In the genomic region with DNA sequence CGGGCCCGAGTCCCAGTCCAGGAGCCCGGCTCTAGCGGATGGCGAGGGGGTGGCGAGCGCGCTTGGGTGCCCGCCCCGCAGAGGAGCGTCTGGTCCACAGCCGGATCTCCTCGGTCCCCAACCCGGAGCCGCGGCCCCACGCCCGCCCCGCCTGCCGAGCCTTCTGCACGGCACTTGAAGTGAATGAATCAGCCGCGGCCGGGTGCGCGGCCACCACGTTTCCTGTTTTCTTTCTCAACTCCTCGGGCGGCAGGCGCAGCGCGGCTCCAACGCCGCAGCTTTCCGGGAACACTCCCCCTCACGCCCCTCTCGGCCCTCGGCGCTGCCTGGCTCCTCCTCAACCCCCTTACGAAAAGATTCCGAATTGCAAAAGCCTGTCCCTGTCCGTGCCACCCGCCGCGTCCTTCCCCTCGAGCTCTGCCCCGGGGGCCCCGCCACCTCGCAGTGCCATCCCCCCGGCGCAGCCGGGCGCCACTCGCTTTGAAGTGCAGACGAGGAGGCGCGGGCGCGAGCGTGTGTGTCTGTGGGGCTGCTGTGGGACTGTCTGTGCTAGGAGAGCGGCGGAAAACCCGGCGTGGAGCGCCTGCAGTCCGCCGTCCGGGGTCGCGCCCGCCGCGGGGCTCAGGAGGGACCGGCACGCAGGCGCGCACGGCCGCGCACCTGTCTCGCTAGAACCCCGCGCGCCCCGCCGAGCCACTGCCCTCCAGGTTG, we compare ENCODE assay signal across 8 cellular contexts.
DNase-seq lines count a peak whose midpoint lies in the region; ATAC-seq and TF ChIP-seq lines count a peak whose summit lies in the region.

No MANE protein-coding gene starts in this region.

- peaks cover 39% of the 10 kb centered on the region for H3K4me1 ChIP-seq in mammary epithelial cell (ENCODE audit: insufficient read depth, low read length)

- H3K36me3 ChIP-seq in KOPT-K1 (ENCODE audit: insufficient read depth, low read length), result no peaks in the 10 kb centered on the region
- no peaks in the 10 kb centered on the region for H3K36me3 ChIP-seq in mammary epithelial cell (ENCODE audit: insufficient read depth, low read length)

- H3K9ac ChIP-seq in mammary epithelial cell (ENCODE audit: insufficient read depth, low read length), result no peak overlapping the region

- peak overlapping the region; percentile 58 to 80 (median 58) for H3K4me3 ChIP-seq in mammary epithelial cell (replicated peaks in 1 of 3; ENCODE audit: insufficient read depth in 1 of 3, low read depth in 2 of 3, low read length in 3 of 3)

- dilution Hi-C loops in mammary epithelial cell (cut with HindIII; ENCODE audit: low sequenced_read_pairs), result no loop called here

- peak; percentile 68 for ATAC-seq in GM21723 (IDR thresholded peaks at IDR 0.05; ENCODE audit: unreplicated experiment)
- ATAC-seq in WTC11, result peak; percentile 78

- H3K36me3 Mint-ChIP-seq in WTC11, result no peaks in the 10 kb centered on the region

- CTCF ChIA-PET in WTC11 (lab: Charles Lee) (interaction anchor here (0.6 to 1.8 kb wide), 4 partner anchors 134 to 761 kb away, joined by 3 to 6 read pairs (median 4); no protein-coding TSS in a partner anchor), mammary epithelial cell (lab: Charles Lee; ENCODE audit: low non-redundant PET) (no interaction called here)

- peak overlapping the region; percentile 97 for H3K4me2 ChIP-seq in mammary epithelial cell (ENCODE audit: insufficient read depth, low read depth, low read length)

- in situ Hi-C loops in mammary epithelial cell (cut with MboI; ENCODE audit: low sequenced_read_pairs in 2 of 2), result loop anchor here (10.0 to 25.0 kb wide), 3 partner anchors 123 to 323 kb away; no protein-coding TSS in a partner anchor

- 1% methylated on average over 26 of the region's 86 CpGs for WGBS in mammary epithelial cell (ENCODE audit: low coverage, missing lambda C conversion rate)

- peaks cover 3% of the 10 kb centered on the region; the same call in 1 of the 2 replicates for H3K9me3 Mint-ChIP-seq in WTC11

- POLR2A ChIA-PET in WTC11 (lab: Charles Lee), result interaction anchor here (0.6 to 1.2 kb wide), 2 partner anchors 88 to 160 kb away, joined by 3 to 4 read pairs; no protein-coding TSS in a partner anchor

- H3K4me3 Mint-ChIP-seq in WTC11, result peak overlapping the region; percentile 87

- H3K79me2 ChIP-seq in mammary epithelial cell (ENCODE audit: insufficient read depth, low read length), result no peaks in the 10 kb centered on the region

- H4K20me1 ChIP-seq in mammary epithelial cell (ENCODE audit: insufficient read depth, low read length), result no peaks in the 10 kb centered on the region

- BruUV-seq in mammary epithelial cell (replicated peaks; lab: Mats Ljungman, UMichigan), result no TSS peak

- DNase-seq in EL (peak; percentile 87), WTC11 (ENCODE audit: low spot score) (peak; percentile 64), mammary epithelial cell (peak; percentile 63), inferior parietal cortex (ENCODE audit: extremely low spot score) (peak; percentile 16), cortex of kidney (lab: John Stamatoyannopoulos, UW) (no peak)
- DNase-seq in stimulated activated CD4-positive, alpha-beta T cell treated with anti-CD3 and anti-CD28 coated beads, Interleukin-12 subunit alpha, Interleukin-12 subunit beta, amount 100 ng/mL, for 48 hours (ENCODE audit: low read depth in 2 of 3, low spot score in 1 of 3), result peak; percentile 75 to 85 (median 83)

- peaks cover 52% of the 10 kb centered on the region for H3K27me3 Mint-ChIP-seq in WTC11 (ENCODE audit: low read depth)

- H3K27ac Mint-ChIP-seq in WTC11, result no peak overlapping the region

- no peak for TF ChIP-seq CTCF in WTC11 (IDR thresholded peaks at IDR 0.05)
- no peak for TF ChIP-seq CTCF in mammary epithelial cell (conservative IDR thresholded peaks at IDR 0.05 in 1 of 2, IDR thresholded peaks at IDR 0.05 in 1 of 2; ENCODE audit: extremely low read depth in 1 of 2, insufficient read depth in 1 of 2, low read depth in 1 of 2, low read length in 2 of 2)

- H3K27ac ChIP-seq in KOPT-K1 (ENCODE audit: low read depth, low read length, poor library complexity, severe bottlenecking), result peak overlapping the region; percentile 73
- no peak overlapping the region for H3K27ac ChIP-seq in mammary epithelial cell (ENCODE audit: insufficient read depth, low read depth, low read length)

- intact Hi-C loops in mammary epithelial cell (cut with micrococcal nuclease), result no loop called here

- no peaks in the 10 kb centered on the region for H3K9me3 ChIP-seq in KOPT-K1 (ENCODE audit: insufficient read depth, low read length, poor library complexity, severe bottlenecking)
- no peaks in the 10 kb centered on the region for H3K9me3 ChIP-seq in mammary epithelial cell (replicated peaks; ENCODE audit: insufficient read depth, low read length)

- peak overlapping the region; percentile 92 for H2AFZ ChIP-seq in mammary epithelial cell (ENCODE audit: low read depth, low read length)

- H3K27me3 ChIP-seq in mammary epithelial cell (ENCODE audit: insufficient read depth, low read length), result no peaks in the 10 kb centered on the region

- H3K4me1 Mint-ChIP-seq in WTC11, result peaks cover 22% of the 10 kb centered on the region

TF ChIP-seq in WTC11, 78 proteins besides CTCF, POLR2A, EP300 and RAD21:
- TF ChIP-seq, protein P1, sequence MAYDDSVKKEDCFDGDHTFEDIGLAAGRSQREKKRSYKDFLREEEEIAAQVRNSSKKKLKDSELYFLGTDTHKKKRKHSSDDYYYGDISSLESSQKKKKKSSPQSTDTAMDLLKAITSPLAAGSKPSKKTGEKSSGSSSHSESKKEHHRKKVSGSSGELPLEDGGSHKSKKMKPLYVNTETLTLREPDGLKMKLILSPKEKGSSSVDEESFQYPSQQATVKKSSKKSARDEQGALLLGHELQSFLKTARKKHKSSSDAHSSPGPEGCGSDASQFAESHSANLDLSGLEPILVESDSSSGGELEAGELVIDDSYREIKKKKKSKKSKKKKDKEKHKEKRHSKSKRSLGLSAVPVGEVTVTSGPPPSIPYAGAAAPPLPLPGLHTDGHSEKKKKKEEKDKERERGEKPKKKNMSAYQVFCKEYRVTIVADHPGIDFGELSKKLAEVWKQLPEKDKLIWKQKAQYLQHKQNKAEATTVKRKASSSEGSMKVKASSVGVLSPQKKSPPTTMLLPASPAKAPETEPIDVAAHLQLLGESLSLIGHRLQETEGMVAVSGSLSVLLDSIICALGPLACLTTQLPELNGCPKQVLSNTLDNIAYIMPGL (CRISPR knock-in tag; IDR thresholded peaks at IDR 0.05), result peak; percentile 39; the same call in 1 of the 2 replicates
- peak; percentile 95 for TF ChIP-seq PRDM15 (CRISPR knock-in tag; IDR thresholded peaks at IDR 0.05)
- 0 out of 2 replicates have a peak, but pooled peaks have one; percentile 7 for TF ChIP-seq GABPB1 (CRISPR knock-in tag; IDR thresholded peaks at IDR 0.05)
- TF ChIP-seq ZNF138 (CRISPR knock-in tag; conservative IDR thresholded peaks at IDR 0.05), result no peak
- no peak for TF ChIP-seq NR3C1 (CRISPR knock-in tag; conservative IDR thresholded peaks at IDR 0.05; ENCODE audit: low read depth)
- no peak for TF ChIP-seq SP1 (CRISPR knock-in tag; conservative IDR thresholded peaks at IDR 0.05)
- TF ChIP-seq, protein P2, sequence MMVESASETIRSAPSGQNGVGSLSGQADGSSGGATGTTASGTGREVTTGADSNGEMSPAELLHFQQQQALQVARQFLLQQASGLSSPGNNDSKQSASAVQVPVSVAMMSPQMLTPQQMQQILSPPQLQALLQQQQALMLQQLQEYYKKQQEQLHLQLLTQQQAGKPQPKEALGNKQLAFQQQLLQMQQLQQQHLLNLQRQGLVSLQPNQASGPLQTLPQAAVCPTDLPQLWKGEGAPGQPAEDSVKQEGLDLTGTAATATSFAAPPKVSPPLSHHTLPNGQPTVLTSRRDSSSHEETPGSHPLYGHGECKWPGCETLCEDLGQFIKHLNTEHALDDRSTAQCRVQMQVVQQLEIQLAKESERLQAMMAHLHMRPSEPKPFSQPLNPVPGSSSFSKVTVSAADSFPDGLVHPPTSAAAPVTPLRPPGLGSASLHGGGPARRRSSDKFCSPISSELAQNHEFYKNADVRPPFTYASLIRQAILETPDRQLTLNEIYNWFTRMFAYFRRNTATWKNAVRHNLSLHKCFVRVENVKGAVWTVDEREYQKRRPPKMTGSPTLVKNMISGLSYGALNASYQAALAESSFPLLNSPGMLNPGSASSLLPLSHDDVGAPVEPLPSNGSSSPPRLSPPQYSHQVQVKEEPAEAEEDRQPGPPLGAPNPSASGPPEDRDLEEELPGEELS (CRISPR knock-in tag; IDR thresholded peaks at IDR 0.05), result peak; percentile 63; the same call in 1 of the 2 replicates
- TF ChIP-seq SMAD3 (CRISPR knock-in tag; IDR thresholded peaks at IDR 0.05; ENCODE audit: borderline replicate concordance), result no peak
- TF ChIP-seq JAZF1 (CRISPR knock-in tag; IDR thresholded peaks at IDR 0.05), result no peak
- TF ChIP-seq ZNF423 (CRISPR knock-in tag; IDR thresholded peaks at IDR 0.05), result peak; percentile 53; the same call in 1 of the 2 replicates
- TF ChIP-seq MYBL2 (CRISPR knock-in tag; IDR thresholded peaks at IDR 0.05), result 0 out of 2 replicates have a peak, but pooled peaks have one; percentile 35
- TF ChIP-seq KAT7 (CRISPR knock-in tag; IDR thresholded peaks at IDR 0.05; ENCODE audit: borderline replicate concordance), result no peak; the same call in 1 of the 2 replicates
